In genomic region chr1:115090547-115090946, GRCh38 we compare ENCODE assay signal across 9 cellular contexts. TPM values are rescaled to one million over a fixed set of nuclear protein-coding genes. Genes with fewer than 3 reads are reported as not detected.
DNase-seq lines count a peak whose midpoint lies in the region; ATAC-seq and TF ChIP-seq lines count a peak whose summit lies in the region.
"Had no signal": no experiment of that assay in that cellular context is flagged by ENCODE, and none has a peak within 500 bp of the region (broad histone marks: within the 10 kb centered on the region; RNA-seq: fewer than 3 reads in every experiment).

No MANE protein-coding gene starts in this region.

- H3K27ac Mint-ChIP-seq in Caco-2 (ENCODE audit: unreplicated experiment): no peak overlapping the region

- H3K4me3 ChIP-seq in neural cell (ENCODE audit: low read length) (peak overlapping the region; percentile 82), Caco-2 (ENCODE audit: low read depth, low read length) (no peak overlapping the region)

- TF ChIP-seq EP300 in neural cell (conservative IDR thresholded peaks at IDR 0.05; ENCODE audit: poor library complexity, severe bottlenecking): no peak

- no peaks in the 10 kb centered on the region for H3K79me2 ChIP-seq in neural cell (replicated peaks; ENCODE audit: insufficient read depth, low read length)

- H2AFZ ChIP-seq in neural cell (ENCODE audit: low read depth, low read length): no peak overlapping the region

- H4K20me1 ChIP-seq in neural cell (ENCODE audit: insufficient read depth): no peaks in the 10 kb centered on the region

- no peaks in the 10 kb centered on the region for H3K27me3 Mint-ChIP-seq in Caco-2 (ENCODE audit: insufficient read depth, unreplicated experiment)

- POLR2A ChIA-PET in Caco-2 (lab: Charles Lee): no interaction called here

- H3K27me3 ChIP-seq in neural cell (ENCODE audit: insufficient read depth, low read depth, low read length): peaks cover 3% of the 10 kb centered on the region
- no peaks in the 10 kb centered on the region for H3K27me3 ChIP-seq in Caco-2 (replicated peaks; ENCODE audit: control insufficient read depth, insufficient read depth, low read length)

- TF ChIP-seq RAD21 in neural cell (conservative IDR thresholded peaks at IDR 0.05): no peak

- H3K4me2 ChIP-seq in neural cell (ENCODE audit: low read length): no peak overlapping the region

- no peak overlapping the region for H3K27ac ChIP-seq in neural cell (ENCODE audit: low read length)

- H3F3A ChIP-seq in neural cell (ENCODE audit: insufficient read depth, low read length, poor library complexity, severe bottlenecking): no peaks in the 10 kb centered on the region

- H3K9me3 ChIP-seq in neural cell (ENCODE audit: low read length) (no peaks in the 10 kb centered on the region), Caco-2 (no peaks in the 10 kb centered on the region)

- no peak overlapping the region for H3K9ac ChIP-seq in neural cell (ENCODE audit: low read length)

- CTCF ChIA-PET in Caco-2 (lab: Charles Lee): interaction anchor here (0.7 kb wide), 1 partner anchor 1015 kb away, joined by 5 read pairs; no protein-coding TSS in a partner anchor

- H3K4me1 ChIP-seq in Caco-2: 0 out of 2 replicates have a peak, but pooled peaks cover 3% of the 10 kb centered on the region

- TF ChIP-seq CTCF in neural cell (IDR thresholded peaks at IDR 0.05; ENCODE audit: poor library complexity, severe bottlenecking): no peak
- TF ChIP-seq CTCF in Caco-2 (IDR thresholded peaks at IDR 0.05; ENCODE audit: insufficient read depth in 1 of 2, low read depth in 1 of 2, low read length in 1 of 2, severe bottlenecking in 1 of 2, unreplicated experiment in 1 of 2): no peak

- H3K4me1 Mint-ChIP-seq in Caco-2 (ENCODE audit: low read depth, unreplicated experiment): peaks cover 6% of the 10 kb centered on the region

- no peaks in the 10 kb centered on the region for H3K9me3 Mint-ChIP-seq in Caco-2 (ENCODE audit: unreplicated experiment)

- no TSS peak for BruUV-seq in Caco-2 (replicated peaks; lab: Mats Ljungman, UMichigan)

- no peaks in the 10 kb centered on the region for H3K9me2 ChIP-seq in neural cell (ENCODE audit: insufficient read depth, low read length)

- H3K4me3 Mint-ChIP-seq in Caco-2 (ENCODE audit: unreplicated experiment): no peak overlapping the region

- ATAC-seq in Right ventricle myocardium superior (ENCODE audit: poor library complexity): peak; percentile 38

- no peaks in the 10 kb centered on the region for H3K36me3 ChIP-seq in neural cell (ENCODE audit: insufficient read depth, low read length)
- no peaks in the 10 kb centered on the region for H3K36me3 ChIP-seq in Caco-2 (ENCODE audit: control insufficient read depth, insufficient read depth, low read length)

- intact Hi-C loops in Right ventricle myocardium superior (cut with DNase I): no loop called here
- intact Hi-C loops in Caco-2 (cut with micrococcal nuclease; ENCODE audit: unreplicated experiment): loop anchor here (2.0 kb wide), 1 partner anchor 22 kb away; no protein-coding TSS in a partner anchor

- DNase-seq in AG20443 (ENCODE audit: low spot score): peak; percentile 71
- peak; percentile 67 for DNase-seq in M059J (ENCODE audit: low read depth)
- DNase-seq in Right ventricle myocardium superior: no peak
- no peak for DNase-seq in Caco-2
- no peak for DNase-seq in cerebellar cortex (ENCODE audit: low spot score)
- no peak for DNase-seq in hippocampal formation (lab: John Stamatoyannopoulos, UW)
- no peak for DNase-seq in activated CD4-positive, CD25-positive, alpha-beta regulatory T cell treated with anti-CD3 and anti-CD28 coated beads, Interleukin-2, amount 50 U/mL, for 72 hours
- DNase-seq: SHP77 had no signal

- H3K36me3 Mint-ChIP-seq in Caco-2 (ENCODE audit: insufficient read depth, unreplicated experiment): no peaks in the 10 kb centered on the region

TF ChIP-seq in neural cell, 6 proteins besides CTCF, POLR2A, EP300 and RAD21:
- TF ChIP-seq TAF1 (IDR thresholded peaks at IDR 0.05; ENCODE audit: low read depth) (no peak), EZH2 (IDR thresholded peaks at IDR 0.05; ENCODE audit: borderline replicate concordance, insufficient read depth, low read length, poor library complexity, severe bottlenecking) (no peak), MXI1 (conservative IDR thresholded peaks at IDR 0.05; ENCODE audit: poor library complexity, severe bottlenecking) (no peak), SMC3 (conservative IDR thresholded peaks at IDR 0.05; ENCODE audit: poor library complexity) (no peak), REST (IDR thresholded peaks at IDR 0.05; ENCODE audit: borderline replicate concordance) (no peak), POLR2AphosphoS5 (IDR thresholded peaks at IDR 0.05) (no peak)

RNA-seq across cellular contexts. Expression of gene TSPAN2, which starts 1.2 kb away (rescaled TPM):
- 0.69 and 1.4 TPM in 2 replicates for total RNA-seq in M059J (2014; rRNA removed; shearing (Covaris generic))
- 12.2 TPM for total RNA-seq in Right ventricle myocardium superior
- polyA plus RNA-seq in neural cell: 28.9 and 34.4 TPM in 2 replicates
- 32.6 and 40.3 TPM in 2 replicates for polyA minus RNA-seq in neural cell
- 6.8 and 6.9 TPM in 2 replicates for total RNA-seq in Caco-2 (2022)

Comparison
In these comparisons a context has a peak if more than half of its experiments do, and no peak if none do; other contexts are left out.
1. DNase-seq: peak in AG20443 (single experiment) and M059J (single experiment); none in Right ventricle myocardium superior (single experiment), Caco-2 (0 of 2), cerebellar cortex (single experiment), hippocampal formation (0 of 2) and activated CD4-positive, CD25-positive, alpha-beta regulatory T cell treated with anti-CD3 and anti-CD28 coated beads, Interleukin-2, amount 50 U/mL, for 72 hours (single experiment).